Comparison of ENCODE assay signal across 20 cellular contexts in genomic region chr12:15861404-15861803, GRCh38. TPM values are rescaled to one million over a fixed set of nuclear protein-coding genes. Genes with fewer than 3 reads are reported as not detected.
DNase-seq lines count a peak whose midpoint lies in the region; ATAC-seq and TF ChIP-seq lines count a peak whose summit lies in the region.
"Had no signal": no experiment of that assay in that cellular context is flagged by ENCODE, and none has a peak within 500 bp of the region (broad histone marks: within the 10 kb centered on the region; RNA-seq: fewer than 3 reads in every experiment).

No MANE protein-coding gene starts in this region.

- H3K27ac Mint-ChIP-seq in CD4-positive, alpha-beta memory T cell = no peak overlapping the region
- H3K27ac Mint-ChIP-seq: CD8-positive, alpha-beta T cell had no signal

- POLR2A ChIA-PET in CD4-positive, alpha-beta memory T cell (lab: Charles Lee; ENCODE audit: partially characterized antibody) = no interaction called here

- TF ChIP-seq CTCF in fibroblast of mammary gland (conservative IDR thresholded peaks at IDR 0.05; ENCODE audit: control insufficient read depth, insufficient read depth, low read depth, low read length) (no peak), liver (IDR thresholded peaks at IDR 0.05; ENCODE audit: low read depth, low read length, missing input control) (no peak), ascending aorta (IDR thresholded peaks at IDR 0.05) (no peak)

- no peaks in the 10 kb centered on the region for H3K9me3 Mint-ChIP-seq in CD4-positive, alpha-beta memory T cell
- H3K9me3 Mint-ChIP-seq: CD8-positive, alpha-beta T cell had no signal

- peaks cover 15 to 27% of the 10 kb centered on the region in 2 donors for H3K27me3 Mint-ChIP-seq in CD4-positive, alpha-beta memory T cell

- no peak overlapping the region for H3K9ac ChIP-seq in liver (ENCODE audit: low read depth in 1 of 2, low read length in 2 of 2)

- H3K4me3 ChIP-seq in fibroblast of mammary gland (ENCODE audit: control insufficient read depth, low read depth, low read length) = no peak overlapping the region
- H3K4me3 ChIP-seq in liver (ENCODE audit: low read depth in 1 of 3, low read length in 3 of 3) = no peak overlapping the region
- no peak overlapping the region for H3K4me3 ChIP-seq in ascending aorta
- H3K4me3 ChIP-seq in CD4-positive, alpha-beta memory T cell (ENCODE audit: low read length in 2 of 2) = no peak overlapping the region
- H3K4me3 ChIP-seq: SJCRH30 had no signal

- H3K9me3 ChIP-seq in liver (ENCODE audit: control insufficient read depth in 4 of 4, low read length in 3 of 4) (no peaks in the 10 kb centered on the region), ascending aorta (no peaks in the 10 kb centered on the region)
- H3K9me3 ChIP-seq in CD4-positive, alpha-beta memory T cell (ENCODE audit: control insufficient read depth in 1 of 2, low read length in 2 of 2) = no peaks in the 10 kb centered on the region
- H3K9me3 ChIP-seq: Caco-2, SJCRH30 had no signal

- H3K36me3 ChIP-seq in liver (ENCODE audit: control insufficient read depth in 4 of 4, insufficient read depth in 3 of 4, low read depth in 1 of 4, low read length in 3 of 4) = no peaks in the 10 kb centered on the region
- no peaks in the 10 kb centered on the region for H3K36me3 ChIP-seq in ascending aorta
- no peaks in the 10 kb centered on the region for H3K36me3 ChIP-seq in CD4-positive, alpha-beta memory T cell (ENCODE audit: insufficient read depth, low read length)
- H3K36me3 ChIP-seq: SJCRH30 had no signal

- 5% methylated on average over 1 of the region's 1 CpG for WGBS in liver

- H3K27ac ChIP-seq in liver (ENCODE audit: low read depth in 1 of 2, low read length in 2 of 2) = no peak overlapping the region
- H3K27ac ChIP-seq in ascending aorta = no peak overlapping the region
- no peak overlapping the region for H3K27ac ChIP-seq in CD4-positive, alpha-beta memory T cell (ENCODE audit: low read depth, low read length)
- H3K27ac ChIP-seq: SJCRH30 had no signal

- ATAC-seq in GM21786 (IDR thresholded peaks at IDR 0.05; ENCODE audit: unreplicated experiment) = no peak
- ATAC-seq: CD8-positive, alpha-beta T cell; HCT116; SK-N-SH treated with all-trans-retinoic acid at 6 μM for 48 hours had no signal

- peaks cover 0 to 5% (median 4%) of the 10 kb centered on the region in 4 donors for H3K4me1 Mint-ChIP-seq in CD4-positive, alpha-beta memory T cell

- intact Hi-C loops in ascending aorta (cut with DNase I) = no loop called here
- intact Hi-C loops in CD4-positive, alpha-beta memory T cell (cut with micrococcal nuclease) = no loop called here

- no peak overlapping the region for H3K4me3 Mint-ChIP-seq in CD4-positive, alpha-beta memory T cell
- H3K4me3 Mint-ChIP-seq: CD8-positive, alpha-beta T cell had no signal

- CTCF ChIA-PET in CD4-positive, alpha-beta memory T cell (lab: Charles Lee; ENCODE audit: partially characterized antibody) = no interaction called here

- H3K36me3 Mint-ChIP-seq in CD4-positive, alpha-beta memory T cell = no peaks in the 10 kb centered on the region
- H3K36me3 Mint-ChIP-seq: CD8-positive, alpha-beta T cell had no signal

- peak; percentile 2 to 34 for TF ChIP-seq RAD21 in liver (IDR thresholded peaks at IDR 0.05)

- DNase-seq in amniotic epithelial cell (ENCODE audit: low read depth) = peak; percentile 32
- DNase-seq in fibroblast of mammary gland (ENCODE audit: low read depth) = peak; percentile 37
- no peak for DNase-seq in Kasumi-1 (lab: John Stamatoyannopoulos, UW)
- DNase-seq in ascending aorta (ENCODE audit: low spot score in 2 of 2) = no peak
- DNase-seq in CD4-positive, alpha-beta memory T cell = no peak
- DNase-seq: C1 segment of cervical spinal cord; Caco-2; CD8-positive, alpha-beta T cell; GOT3; NCI-H1105 treated with DMSO at 0.1 percent for 48 hours; NCI-H146; NCI-H1930; NCI-H446; NCI-H524 treated with DMSO at 0.1 percent for 48 hours; NCI-H774; SJCRH30 had no signal

- no peaks in the 10 kb centered on the region for H3K27me3 ChIP-seq in liver (ENCODE audit: control insufficient read depth in 4 of 4, insufficient read depth in 4 of 4, low read length in 3 of 4)
- no peaks in the 10 kb centered on the region for H3K27me3 ChIP-seq in ascending aorta
- no peaks in the 10 kb centered on the region for H3K27me3 ChIP-seq in CD4-positive, alpha-beta memory T cell (ENCODE audit: insufficient read depth, low read length)
- H3K27me3 ChIP-seq: SJCRH30 had no signal

- H3K4me1 ChIP-seq in liver (ENCODE audit: control insufficient read depth in 4 of 4, insufficient read depth in 4 of 4, low read length in 3 of 4) = peaks cover 4 to 37% (median 26%) of the 10 kb centered on the region in 4 donors
- no peaks in the 10 kb centered on the region for H3K4me1 ChIP-seq in ascending aorta
- no peaks in the 10 kb centered on the region for H3K4me1 ChIP-seq in CD4-positive, alpha-beta memory T cell (ENCODE audit: insufficient read depth, low read length)
- H3K4me1 ChIP-seq: SJCRH30 had no signal

TF ChIP-seq in liver, 16 proteins besides CTCF, POLR2A, EP300 and RAD21:
- no peak for TF ChIP-seq GABPA (IDR thresholded peaks at IDR 0.05 in 1 of 2, conservative IDR thresholded peaks at IDR 0.05 in 1 of 2)
- TF ChIP-seq TAF1 (conservative IDR thresholded peaks at IDR 0.05) = no peak
- peak; percentile 36 for TF ChIP-seq HNF4G (IDR thresholded peaks at IDR 0.05)
- TF ChIP-seq MAX (IDR thresholded peaks at IDR 0.05) = peak; percentile 11
- no peak for TF ChIP-seq REST (IDR thresholded peaks at IDR 0.05)
- TF ChIP-seq JUND (IDR thresholded peaks at IDR 0.05) = no peak
- no peak for TF ChIP-seq EGR1 (IDR thresholded peaks at IDR 0.05; ENCODE audit: low read depth in 2 of 2)
- TF ChIP-seq SP1 (IDR thresholded peaks at IDR 0.05) = peak; percentile 60
- TF ChIP-seq ZBTB33 (IDR thresholded peaks at IDR 0.05) = no peak
- no peak for TF ChIP-seq YY1 (IDR thresholded peaks at IDR 0.05)
- TF ChIP-seq NR2F2 (IDR thresholded peaks at IDR 0.05) = no peak
- no peak for TF ChIP-seq ATF3 (IDR thresholded peaks at IDR 0.05)
- peak; percentile 56 to 68 for TF ChIP-seq RXRA (IDR thresholded peaks at IDR 0.05)
- peak; percentile 70 to 76 for TF ChIP-seq HNF4A (conservative IDR thresholded peaks at IDR 0.05)
- TF ChIP-seq FOXA1 (IDR thresholded peaks at IDR 0.05) = no peak
- TF ChIP-seq FOXA2 (IDR thresholded peaks at IDR 0.05) = no peak

RNA-seq across cellular contexts. Expression of gene STRAP, which starts 20.8 kb away (rescaled TPM):
- total RNA-seq in liver = 10 to 100 TPM; 33.5 to 41.0 TPM
- polyA plus RNA-seq in liver = 10 to 100 TPM; 55.2 to 63.8 TPM
- total RNA-seq in ascending aorta = 17.1 TPM
- total RNA-seq in CD4-positive, alpha-beta memory T cell = 10 to 100 TPM; 46.1 to 49.1 TPM
- polyA plus RNA-seq in CD4-positive, alpha-beta memory T cell = 100 to 1,000 TPM; 112 to 159 TPM

RNA-seq across cellular contexts. Expression of gene DERA, which starts 49.7 kb away (rescaled TPM):
- total RNA-seq in liver = 10 to 100 TPM; 47.6 to 65.2 TPM
- polyA plus RNA-seq in liver = 10 to 100 TPM; 32.9 to 57.2 TPM
- 5.6 TPM for total RNA-seq in ascending aorta
- total RNA-seq in CD4-positive, alpha-beta memory T cell = 10 to 100 TPM; 11.2 to 11.4 TPM
- 10 to 100 TPM; 25.5 to 52.2 TPM for polyA plus RNA-seq in CD4-positive, alpha-beta memory T cell

Comparison
In these comparisons a context has a peak if more than half of its experiments do, and no peak if none do; other contexts are left out.
1. DNase-seq: peak in amniotic epithelial cell (single experiment) and fibroblast of mammary gland (single experiment); none in Kasumi-1 (0 of 2), ascending aorta (0 of 2) and CD4-positive, alpha-beta memory T cell (0 of 5).